7 cellular contexts compared by ENCODE assay signal in genomic region chr18:80108739-80109675, GRCh38.
DNase-seq lines count a peak whose midpoint lies in the region; ATAC-seq and TF ChIP-seq lines count a peak whose summit lies in the region.

ADNP2 (plus strand) TSS chr18:80109262; CDS start chr18:80117543, 8,281 bp downstream.

- DNase-seq in NCI-H187 treated with DMSO at 0.1 percent for 48 hours (lab: John Stamatoyannopoulos, UW) (peak; percentile 3), T-helper 22 cell (ENCODE audit: low read depth) (peak; percentile 77), astrocyte of the cerebellum (ENCODE audit: low read depth) (peak; percentile 83), hypothalamus (lab: John Stamatoyannopoulos, UW) (peak; percentile 15 to 96 (median 76)), retinal pigment epithelial cell (ENCODE audit: low read depth) (peak; percentile 85)

- ATAC-seq in GM18499 (IDR thresholded peaks at IDR 0.05; ENCODE audit: insufficient read depth, unreplicated experiment) (peak; percentile 33), HG02885 (IDR thresholded peaks at IDR 0.05; ENCODE audit: poor library complexity, unreplicated experiment) (peak; percentile 63)

- TF ChIP-seq CTCF in astrocyte of the cerebellum (IDR thresholded peaks at IDR 0.05; ENCODE audit: low read depth, low read length, missing control alignments) (no peak), retinal pigment epithelial cell (conservative IDR thresholded peaks at IDR 0.05; ENCODE audit: low read depth, low read length) (no peak)

- in situ Hi-C loops in astrocyte of the cerebellum (cut with HindIII; ENCODE audit: low sequenced_read_pairs) = no loop called here

- H3K4me3 ChIP-seq in astrocyte of the cerebellum (ENCODE audit: low read depth, low read length) = peak within 1 kb of the TSS; percentile 63
- H3K4me3 ChIP-seq in retinal pigment epithelial cell (ENCODE audit: low read length) = peak within 1 kb of the TSS; percentile 78

Comparison
In these comparisons a context has a peak if more than half of its experiments do, and no peak if none do; other contexts are left out.
1. Peak in every context shown above with its lines: DNase-seq, ATAC-seq and H3K4me3 ChIP-seq.
2. DNase-seq: peak in every context shown above with its lines; median percentile 85 in retinal pigment epithelial cell; 83 in astrocyte of the cerebellum; 77 in T-helper 22 cell; 76 in hypothalamus; 3 in NCI-H187 treated with DMSO at 0.1 percent for 48 hours.